Comparison of ENCODE assay signal across 17 cellular contexts in the genomic region with DNA sequence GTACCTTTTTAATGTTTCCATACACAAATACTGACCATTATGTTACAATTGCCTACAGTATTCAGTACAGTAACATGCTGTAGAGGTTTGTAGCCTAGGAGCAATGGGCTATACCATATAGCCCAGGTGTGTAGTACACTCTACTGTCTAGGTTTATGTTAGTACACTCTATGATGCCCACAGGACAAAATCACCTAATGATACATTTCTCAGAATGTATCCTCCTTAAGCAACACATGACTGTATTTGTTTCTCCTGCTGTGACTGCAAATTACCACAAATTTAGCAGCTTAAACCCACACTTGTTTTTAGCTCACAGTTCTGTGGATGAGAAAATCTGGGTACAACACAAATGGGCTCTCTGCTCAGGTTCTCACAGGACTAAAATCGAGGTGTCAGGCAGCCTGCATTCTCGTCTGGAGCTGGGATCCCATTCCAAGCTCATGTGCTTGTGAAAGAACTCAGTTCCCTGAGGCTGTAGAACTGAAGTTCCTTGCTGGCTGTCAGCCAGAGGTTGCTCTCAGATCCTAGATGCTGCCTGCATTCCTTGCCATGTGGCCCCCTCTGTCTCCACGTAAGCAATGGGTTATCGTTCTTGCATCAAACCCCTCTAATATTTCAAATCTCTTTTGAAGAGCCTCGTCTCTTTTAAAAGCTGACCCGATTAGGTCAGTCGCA.
"Had no signal": no experiment of that assay in that cellular context is flagged by ENCODE, and none has a peak within 500 bp of the region (broad histone marks: within the 10 kb centered on the region; RNA-seq: fewer than 3 reads in every experiment).

No MANE protein-coding gene starts in this region.

- H3K4me1 Mint-ChIP-seq: nephron had no signal

- FAIRE-seq: endometrium, frontal cortex had no signal

- ATAC-seq: activated T-cell treated with anti-CD3 and anti-CD28 coated beads, Interleukin-2, amount 50 U/mL, for 4 hours had no signal

- H3K9me3 Mint-ChIP-seq: activated CD4-positive, alpha-beta T cell treated with anti-CD3 and anti-CD28 coated beads, Interleukin-2, amount 10 ng/mL, durations not matched to agents 7 days and 5 days; activated naive CD4-positive, alpha-beta T cell treated with anti-CD3 and anti-CD28 coated beads for 36 hours; activated T-cell treated with anti-CD3 and anti-CD28 coated beads, Interleukin-2, amount 50 U/mL, for 4 hours had no signal

- H3K27ac ChIP-seq: brain microvascular endothelial cell, coronary artery, spleen had no signal

- H3K27ac Mint-ChIP-seq: activated CD4-positive, alpha-beta T cell treated with anti-CD3 and anti-CD28 coated beads, Interleukin-2, amount 10 ng/mL, durations not matched to agents 7 days and 5 days; activated naive CD4-positive, alpha-beta T cell treated with anti-CD3 and anti-CD28 coated beads for 36 hours; nephron had no signal

- H3K9me3 ChIP-seq: spleen had no signal

- H3K36me3 ChIP-seq: brain microvascular endothelial cell, spleen had no signal

- DNase-seq: activated CD4-positive, alpha-beta T cell treated with anti-CD3 and anti-CD28 coated beads, Interleukin-2, amount 10 ng/mL, durations not matched to agents 7 days and 5 days; activated CD8-positive, alpha-beta memory T cell treated with anti-CD3 and anti-CD28 coated beads, Interleukin-2, amount 50 U/mL, for 4 hours; activated naive CD4-positive, alpha-beta T cell treated with anti-CD3 and anti-CD28 coated beads for 36 hours; activated T-cell treated with anti-CD3 and anti-CD28 coated beads, Interleukin-2, amount 50 U/mL, for 4 hours; aorta; brain microvascular endothelial cell; head of caudate nucleus; nucleus accumbens; posterior cingulate gyrus; retina; spleen; stimulated activated naive CD4-positive, alpha-beta T cell; T1000 had no signal

- H3K4me3 ChIP-seq: coronary artery, spleen had no signal

- H3K27me3 Mint-ChIP-seq: activated CD4-positive, alpha-beta T cell treated with anti-CD3 and anti-CD28 coated beads, Interleukin-2, amount 10 ng/mL, durations not matched to agents 7 days and 5 days had no signal

- H3K4me3 Mint-ChIP-seq: activated CD4-positive, alpha-beta T cell treated with anti-CD3 and anti-CD28 coated beads, Interleukin-2, amount 10 ng/mL, durations not matched to agents 7 days and 5 days; activated naive CD4-positive, alpha-beta T cell treated with anti-CD3 and anti-CD28 coated beads for 36 hours; activated T-cell treated with anti-CD3 and anti-CD28 coated beads, Interleukin-2, amount 50 U/mL, for 4 hours; nephron had no signal

- H3K27me3 ChIP-seq: brain microvascular endothelial cell, spleen had no signal
